21 cellular contexts compared by ENCODE assay signal in genomic region chr5:64149268-64149667, GRCh38. TPM values are rescaled to one million over a fixed set of nuclear protein-coding genes. Genes with fewer than 3 reads are reported as not detected.
"Had no signal": no experiment of that assay in that cellular context is flagged by ENCODE, and none has a peak within 500 bp of the region (broad histone marks: within the 10 kb centered on the region; RNA-seq: fewer than 3 reads in every experiment).

No MANE protein-coding gene starts in this region.

- H3K27ac Mint-ChIP-seq: activated T-cell treated with anti-CD3 and anti-CD28 coated beads, Interleukin-2, amount 50 U/mL, for 72 hours; dendritic cell treated with granulocyte-macrophage colony-stimulating factor and Interleukin-4, amounts not matched to agents 40 ng/mL and 50 ng/mL, for 4 days; mesothelial cell of epicardium; nephron progenitor cell; stimulated activated naive B cell treated with anti-CD40 and anti-IgM and Interleukin-4, amounts not matched to agents 10 μg/mL and 1 μg/mL and 100 μg/mL, for 72 hours had no signal

- H3K9me3 ChIP-seq: adrenal gland had no signal

- H3K27ac ChIP-seq: adrenal gland, esophagus squamous epithelium, sigmoid colon, spleen, thoracic aorta, VCaP had no signal

- H3K27me3 Mint-ChIP-seq: stimulated activated naive B cell treated with anti-CD40 and anti-IgM and Interleukin-4, amounts not matched to agents 10 μg/mL and 1 μg/mL and 100 μg/mL, for 72 hours had no signal

- H3K36me3 Mint-ChIP-seq: mesothelial cell of epicardium; stimulated activated naive B cell treated with anti-CD40 and anti-IgM and Interleukin-4, amounts not matched to agents 10 μg/mL and 1 μg/mL and 100 μg/mL, for 72 hours had no signal

- DNase-seq: activated CD4-positive, alpha-beta T cell treated with anti-CD3 and anti-CD28 coated beads, Interleukin-2, amount 50 U/mL, for 1 hour; activated CD4-positive, CD25-positive, alpha-beta regulatory T cell treated with anti-CD3 and anti-CD28 coated beads, Interleukin-2, amount 50 U/mL, for 72 hours; activated effector memory CD4-positive, alpha-beta T cell treated with anti-CD3 and anti-CD28 coated beads, Interleukin-2, amount 50 U/mL, for 16 hours; activated naive CD4-positive, alpha-beta T cell treated with anti-CD3 and anti-CD28 coated beads, Interleukin-2, amount 50 U/mL, for 16 hours; activated T-cell treated with anti-CD3 and anti-CD28 coated beads, Interleukin-2, amount 50 U/mL, for 72 hours; adrenal gland; effector CD8-positive, alpha-beta T cell; esophagus squamous epithelium; hypothalamus; islet precursor cell; nephron progenitor cell; nucleus accumbens; sigmoid colon; stimulated activated naive B cell treated with anti-CD40 and anti-IgM and Interleukin-4, amounts not matched to agents 10 μg/mL and 1 μg/mL and 100 μg/mL, for 72 hours had no signal

- ATAC-seq: activated T-cell treated with anti-CD3 and anti-CD28 coated beads, Interleukin-2, amount 50 U/mL, for 72 hours; stimulated activated naive B cell treated with anti-CD40 and anti-IgM and Interleukin-4, amounts not matched to agents 10 μg/mL and 1 μg/mL and 100 μg/mL, for 72 hours had no signal

- H3K4me1 ChIP-seq: spleen had no signal

- H3K36me3 ChIP-seq: adrenal gland, esophagus squamous epithelium, sigmoid colon, spleen, thoracic aorta had no signal

- H3K27me3 ChIP-seq: adrenal gland, esophagus squamous epithelium, sigmoid colon, spleen had no signal

- H3K4me1 Mint-ChIP-seq: stimulated activated naive B cell treated with anti-CD40 and anti-IgM and Interleukin-4, amounts not matched to agents 10 μg/mL and 1 μg/mL and 100 μg/mL, for 72 hours had no signal

- H3K4me3 Mint-ChIP-seq: activated T-cell treated with anti-CD3 and anti-CD28 coated beads, Interleukin-2, amount 50 U/mL, for 72 hours; dendritic cell treated with granulocyte-macrophage colony-stimulating factor and Interleukin-4, amounts not matched to agents 40 ng/mL and 50 ng/mL, for 4 days; mesothelial cell of epicardium; nephron progenitor cell; stimulated activated naive B cell treated with anti-CD40 and anti-IgM and Interleukin-4, amounts not matched to agents 10 μg/mL and 1 μg/mL and 100 μg/mL, for 72 hours had no signal

- H3K4me3 ChIP-seq: adrenal gland, esophagus squamous epithelium, lung, sigmoid colon, spleen, thoracic aorta had no signal

RNA-seq across cellular contexts. Expression of gene RNF180, which starts 16.4 kb away (rescaled TPM):
- total RNA-seq: activated CD8-positive, alpha-beta memory T cell treated with anti-CD3 and anti-CD28 coated beads for 36 hours; activated T-cell treated with anti-CD3 and anti-CD28 coated beads, Interleukin-2, amount 50 U/mL, for 72 hours had no signal
